ENCODE assay signal across 1 cellular context in genomic region chr2:26144953-26145680, GRCh38.
TF ChIP-seq lines count a peak whose summit lies in the region.

No MANE protein-coding gene starts in this region.

TF ChIP-seq in GM23338, 12 proteins besides CTCF, POLR2A, EP300 and RAD21 (continued from another document):
- TF ChIP-seq, protein P1, sequence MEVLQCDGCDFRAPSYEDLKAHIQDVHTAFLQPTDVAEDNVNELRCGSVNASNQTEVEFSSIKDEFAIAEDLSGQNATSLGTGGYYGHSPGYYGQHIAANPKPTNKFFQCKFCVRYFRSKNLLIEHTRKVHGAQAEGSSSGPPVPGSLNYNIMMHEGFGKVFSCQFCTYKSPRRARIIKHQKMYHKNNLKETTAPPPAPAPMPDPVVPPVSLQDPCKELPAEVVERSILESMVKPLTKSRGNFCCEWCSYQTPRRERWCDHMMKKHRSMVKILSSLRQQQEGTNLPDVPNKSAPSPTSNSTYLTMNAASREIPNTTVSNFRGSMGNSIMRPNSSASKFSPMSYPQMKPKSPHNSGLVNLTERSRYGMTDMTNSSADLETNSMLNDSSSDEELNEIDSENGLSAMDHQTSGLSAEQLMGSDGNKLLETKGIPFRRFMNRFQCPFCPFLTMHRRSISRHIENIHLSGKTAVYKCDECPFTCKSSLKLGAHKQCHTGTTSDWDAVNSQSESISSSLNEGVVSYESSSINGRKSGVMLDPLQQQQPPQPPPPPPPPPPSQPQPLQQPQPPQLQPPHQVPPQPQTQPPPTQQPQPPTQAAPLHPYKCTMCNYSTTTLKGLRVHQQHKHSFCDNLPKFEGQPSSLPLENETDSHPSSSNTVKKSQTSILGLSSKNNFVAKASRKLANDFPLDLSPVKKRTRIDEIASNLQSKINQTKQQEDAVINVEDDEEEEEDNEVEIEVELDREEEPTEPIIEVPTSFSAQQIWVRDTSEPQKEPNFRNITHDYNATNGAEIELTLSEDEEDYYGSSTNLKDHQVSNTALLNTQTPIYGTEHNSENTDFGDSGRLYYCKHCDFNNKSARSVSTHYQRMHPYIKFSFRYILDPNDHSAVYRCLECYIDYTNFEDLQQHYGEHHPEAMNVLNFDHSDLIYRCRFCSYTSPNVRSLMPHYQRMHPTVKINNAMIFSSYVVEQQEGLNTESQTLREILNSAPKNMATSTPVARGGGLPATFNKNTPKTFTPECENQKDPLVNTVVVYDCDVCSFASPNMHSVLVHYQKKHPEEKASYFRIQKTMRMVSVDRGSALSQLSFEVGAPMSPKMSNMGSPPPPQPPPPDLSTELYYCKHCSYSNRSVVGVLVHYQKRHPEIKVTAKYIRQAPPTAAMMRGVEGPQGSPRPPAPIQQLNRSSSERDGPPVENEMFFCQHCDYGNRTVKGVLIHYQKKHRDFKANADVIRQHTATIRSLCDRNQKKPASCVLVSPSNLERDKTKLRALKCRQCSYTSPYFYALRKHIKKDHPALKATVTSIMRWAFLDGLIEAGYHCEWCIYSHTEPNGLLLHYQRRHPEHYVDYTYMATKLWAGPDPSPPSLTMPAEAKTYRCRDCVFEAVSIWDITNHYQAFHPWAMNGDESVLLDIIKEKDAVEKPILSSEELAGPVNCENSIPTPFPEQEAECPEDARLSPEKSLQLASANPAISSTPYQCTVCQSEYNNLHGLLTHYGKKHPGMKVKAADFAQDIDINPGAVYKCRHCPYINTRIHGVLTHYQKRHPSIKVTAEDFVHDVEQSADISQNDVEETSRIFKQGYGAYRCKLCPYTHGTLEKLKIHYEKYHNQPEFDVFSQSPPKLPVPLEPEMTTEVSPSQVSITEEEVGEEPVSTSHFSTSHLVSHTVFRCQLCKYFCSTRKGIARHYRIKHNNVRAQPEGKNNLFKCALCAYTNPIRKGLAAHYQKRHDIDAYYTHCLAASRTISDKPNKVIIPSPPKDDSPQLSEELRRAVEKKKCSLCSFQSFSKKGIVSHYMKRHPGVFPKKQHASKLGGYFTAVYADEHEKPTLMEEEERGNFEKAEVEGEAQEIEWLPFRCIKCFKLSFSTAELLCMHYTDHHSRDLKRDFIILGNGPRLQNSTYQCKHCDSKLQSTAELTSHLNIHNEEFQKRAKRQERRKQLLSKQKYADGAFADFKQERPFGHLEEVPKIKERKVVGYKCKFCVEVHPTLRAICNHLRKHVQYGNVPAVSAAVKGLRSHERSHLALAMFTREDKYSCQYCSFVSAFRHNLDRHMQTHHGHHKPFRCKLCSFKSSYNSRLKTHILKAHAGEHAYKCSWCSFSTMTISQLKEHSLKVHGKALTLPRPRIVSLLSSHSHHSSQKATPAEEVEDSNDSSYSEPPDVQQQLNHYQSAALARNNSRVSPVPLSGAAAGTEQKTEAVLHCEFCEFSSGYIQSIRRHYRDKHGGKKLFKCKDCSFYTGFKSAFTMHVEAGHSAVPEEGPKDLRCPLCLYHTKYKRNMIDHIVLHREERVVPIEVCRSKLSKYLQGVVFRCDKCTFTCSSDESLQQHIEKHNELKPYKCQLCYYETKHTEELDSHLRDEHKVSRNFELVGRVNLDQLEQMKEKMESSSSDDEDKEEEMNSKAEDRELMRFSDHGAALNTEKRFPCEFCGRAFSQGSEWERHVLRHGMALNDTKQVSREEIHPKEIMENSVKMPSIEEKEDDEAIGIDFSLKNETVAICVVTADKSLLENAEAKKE (CRISPR knock-in tag; IDR thresholded peaks at IDR 0.05) = no peak
- no peak for TF ChIP-seq EZH2phosphoT487 (IDR thresholded peaks at IDR 0.05; ENCODE audit: unreplicated experiment)
TF ChIP-seq in GM23338: peak in this region for 0.
